Comparison of ENCODE assay signal across 8 cellular contexts in genomic region chr1:204507317-204508105, GRCh38. TPM values are rescaled to one million over a fixed set of nuclear protein-coding genes. Genes with fewer than 3 reads are reported as not detected.
DNase-seq lines count a peak whose midpoint lies in the region; ATAC-seq, FAIRE-seq and TF ChIP-seq lines count a peak whose summit lies in the region.

No MANE protein-coding gene starts in this region.

- H3K36me3 Mint-ChIP-seq in stimulated activated effector memory CD8-positive, alpha-beta T cell treated with anti-CD3 and anti-CD28 coated beads, Interleukin-12 subunit alpha, Interleukin-12 subunit beta, amount 100 ng/mL, for 72 hours, result peaks cover 36% of the 10 kb centered on the region

- FAIRE-seq in A549 (lab: Jason Lieb, UNC), result no peak
- no peak for FAIRE-seq in kidney (lab: Jason Lieb, UNC)

- H3K4me1 ChIP-seq in A549, result peaks cover 21% of the 10 kb centered on the region
- H3K4me1 ChIP-seq in mammary epithelial cell (ENCODE audit: insufficient read depth, low read length), result peaks cover 6% of the 10 kb centered on the region
- peaks cover 2 to 5% of the 10 kb centered on the region in 2 donors for H3K4me1 ChIP-seq in kidney (ENCODE audit: control insufficient read depth in 1 of 2, insufficient read depth in 1 of 2, low read depth in 1 of 2, low read length in 2 of 2)

- intact Hi-C loops in mammary epithelial cell (cut with micrococcal nuclease), result loop anchor here (1.0 to 5.0 kb wide), 6 partner anchors 9 to 645 kb away; partner anchors contain the start of genes MDM4 and SNRPE
- intact Hi-C loops in kidney (cut with DNase I), result no loop called here

- H3K4me3 Mint-ChIP-seq in stimulated activated effector memory CD8-positive, alpha-beta T cell treated with anti-CD3 and anti-CD28 coated beads, Interleukin-12 subunit alpha, Interleukin-12 subunit beta, amount 100 ng/mL, for 72 hours, result peak overlapping the region; percentile 71

- POLR2A ChIA-PET in A549 (lab: Yijun Ruan, JAX), result interaction anchor here (1.3 to 4.0 kb wide), 5 partner anchors 9 to 130 kb away, joined by 6 to 87 read pairs (median 13); partner anchors contain the start of genes MDM4 and PIK3C2B

- dilution Hi-C loops in mammary epithelial cell (cut with HindIII; ENCODE audit: low sequenced_read_pairs), result no loop called here

- peaks cover 3% of the 10 kb centered on the region for H3K9me3 Mint-ChIP-seq in stimulated activated effector memory CD8-positive, alpha-beta T cell treated with anti-CD3 and anti-CD28 coated beads, Interleukin-12 subunit alpha, Interleukin-12 subunit beta, amount 100 ng/mL, for 72 hours

- no peak for TF ChIP-seq POLR2A in A549 (IDR thresholded peaks at IDR 0.05; ENCODE audit: low read length)

- peak overlapping the region; percentile 96 for H3K4me2 ChIP-seq in A549
- peak overlapping the region; percentile 81 for H3K4me2 ChIP-seq in mammary epithelial cell (ENCODE audit: insufficient read depth, low read depth, low read length)

- H3K9ac ChIP-seq in mammary epithelial cell (ENCODE audit: insufficient read depth, low read length), result peak overlapping the region; percentile 68
- H3K9ac ChIP-seq in kidney (ENCODE audit: low read length in 2 of 2), result peak overlapping the region; percentile 70 to 85

- ATAC-seq in A549 (peak; percentile 62 to 65), HG02798 (IDR thresholded peaks at IDR 0.05; ENCODE audit: poor library complexity, unreplicated experiment) (no peak)
- peak; percentile 39 for ATAC-seq in stimulated activated effector memory CD8-positive, alpha-beta T cell treated with anti-CD3 and anti-CD28 coated beads, Interleukin-12 subunit alpha, Interleukin-12 subunit beta, amount 100 ng/mL, for 72 hours

- H3K4me3 ChIP-seq in A549 (peak overlapping the region; percentile 53), mammary epithelial cell (replicated peaks in 1 of 3; ENCODE audit: insufficient read depth in 1 of 3, low read depth in 2 of 3, low read length in 3 of 3) (peak overlapping the region; percentile 50 to 58 (median 56)), kidney (ENCODE audit: low read length in 2 of 2) (peak overlapping the region; percentile 68 to 93)

- H3K36me3 ChIP-seq in mammary epithelial cell (ENCODE audit: insufficient read depth, low read length), result no peaks in the 10 kb centered on the region
- H3K36me3 ChIP-seq in kidney (ENCODE audit: control insufficient read depth in 1 of 2, insufficient read depth in 2 of 2, low read length in 2 of 2), result no peaks in the 10 kb centered on the region

- H2AFZ ChIP-seq in mammary epithelial cell (ENCODE audit: low read depth, low read length), result peak overlapping the region; percentile 99

- CTCF ChIA-PET in A549 (lab: Yijun Ruan, JAX), result interaction anchor here (0.6 to 20.5 kb wide), 13 partner anchors 8 to 345 kb away, joined by 3 to 530 read pairs (median 12); partner anchors contain the start of gene MDM4
- CTCF ChIA-PET in mammary epithelial cell (lab: Charles Lee; ENCODE audit: low non-redundant PET), result no interaction called here

- no peaks in the 10 kb centered on the region for H4K20me1 ChIP-seq in mammary epithelial cell (ENCODE audit: insufficient read depth, low read length)

- peak overlapping the region; percentile 100 for H3K27ac Mint-ChIP-seq in stimulated activated effector memory CD8-positive, alpha-beta T cell treated with anti-CD3 and anti-CD28 coated beads, Interleukin-12 subunit alpha, Interleukin-12 subunit beta, amount 100 ng/mL, for 72 hours

- WGBS in A549 (ENCODE audit: missing lambda C conversion rate), result 1% methylated on average over 22 of the region's 22 CpGs
- 2% methylated on average over 21 of the region's 22 CpGs for WGBS in mammary epithelial cell (ENCODE audit: low coverage, missing lambda C conversion rate)

- in situ Hi-C loops in G401 (cut with HindIII; ENCODE audit: low sequenced_read_pairs), result no loop called here
- in situ Hi-C loops in mammary epithelial cell (cut with MboI; ENCODE audit: low sequenced_read_pairs in 2 of 2), result no loop called here

- H3K27ac ChIP-seq in A549 (peak overlapping the region; percentile 78 to 89), mammary epithelial cell (ENCODE audit: insufficient read depth, low read depth, low read length) (peak overlapping the region; percentile 63), kidney (ENCODE audit: low read depth in 2 of 2, low read length in 2 of 2) (peak overlapping the region; percentile 75 to 94)

- DNase-seq in A549 (ENCODE audit: low read depth in 1 of 2, low spot score in 1 of 2), result peak; percentile 44 to 89
- DNase-seq in G401 (ENCODE audit: low spot score), result peak; percentile 87
- DNase-seq in HT-29 (ENCODE audit: low spot score), result peak; percentile 78
- DNase-seq in OCI-M1 (lab: John Stamatoyannopoulos, UW), result peak; percentile 90
- DNase-seq in mammary epithelial cell, result peak; percentile 47
- DNase-seq in kidney, result no peak
- peak in 1 of 2 donors; percentile 66 for DNase-seq in stimulated activated effector memory CD8-positive, alpha-beta T cell treated with anti-CD3 and anti-CD28 coated beads, Interleukin-12 subunit alpha, Interleukin-12 subunit beta, amount 100 ng/mL, for 72 hours (ENCODE audit: low spot score in 2 of 2)

- no peaks in the 10 kb centered on the region for H3K79me2 ChIP-seq in mammary epithelial cell (ENCODE audit: insufficient read depth, low read length)

- TF ChIP-seq RAD21 in A549 (conservative IDR thresholded peaks at IDR 0.05 in 1 of 2, IDR thresholded peaks at IDR 0.05 in 1 of 2), result no peak

- H3K27me3 ChIP-seq in mammary epithelial cell (ENCODE audit: insufficient read depth, low read length), result no peaks in the 10 kb centered on the region

- H3K9me3 ChIP-seq in A549 (no peaks in the 10 kb centered on the region), mammary epithelial cell (replicated peaks; ENCODE audit: insufficient read depth, low read length) (no peaks in the 10 kb centered on the region), kidney (ENCODE audit: control insufficient read depth in 1 of 2, low read length in 2 of 2) (no peaks in the 10 kb centered on the region)

- BruUV-seq in mammary epithelial cell (replicated peaks; lab: Mats Ljungman, UMichigan), result no TSS peak

- TF ChIP-seq EP300 in A549 (IDR thresholded peaks at IDR 0.05), result no peak

- no peak for TF ChIP-seq CTCF in A549 (IDR thresholded peaks at IDR 0.05)
- TF ChIP-seq CTCF in mammary epithelial cell (conservative IDR thresholded peaks at IDR 0.05 in 1 of 2, IDR thresholded peaks at IDR 0.05 in 1 of 2; ENCODE audit: extremely low read depth in 1 of 2, insufficient read depth in 1 of 2, low read depth in 1 of 2, low read length in 2 of 2), result no peak
- TF ChIP-seq CTCF in kidney (IDR thresholded peaks at IDR 0.05; ENCODE audit: borderline replicate concordance, extremely low read depth, insufficient read depth), result no peak

- H3K4me1 Mint-ChIP-seq in stimulated activated effector memory CD8-positive, alpha-beta T cell treated with anti-CD3 and anti-CD28 coated beads, Interleukin-12 subunit alpha, Interleukin-12 subunit beta, amount 100 ng/mL, for 72 hours, result peaks cover 35% of the 10 kb centered on the region

TF ChIP-seq in A549, 52 proteins besides CTCF, POLR2A, EP300 and RAD21:
- no peak for TF ChIP-seq HOXA7 (CRISPR knock-in tag; IDR thresholded peaks at IDR 0.05)
- peak; percentile 32; the same call in 1 of the 3 replicates for TF ChIP-seq BCL3 (IDR thresholded peaks at IDR 0.05)

RNA-seq across cellular contexts. Expression of gene MDM4, which starts 8.7 kb away (rescaled TPM):
- polyA plus RNA-seq in A549 (2011; rRNA removed), result 38.9 and 48.9 TPM in 2 replicates
- 2.7 and 3.4 TPM in 2 replicates for polyA plus RNA-seq in A549 (2012; cell fraction: cytosol; rRNA removed)
- polyA plus RNA-seq in A549 (2012; cell fraction: nucleus; rRNA removed), result 11.4 and 22.1 TPM in 2 replicates
- polyA plus RNA-seq in A549 (2017; fragmentation: RNase III; extraction: RNeasy Plus Mini Kit Qiagen cat#74134 plus additional on column Dnase treatment), result 4.6 to 5.7 TPM (median 5.7 TPM) in 3 replicates
- polyA minus RNA-seq in A549 (2011; rRNA and poly(A)+ RNA removed), result 55.7 and 61.1 TPM in 2 replicates
- 6.1 and 7.7 TPM in 2 replicates for total RNA-seq in G401 (2014; rRNA removed; shearing (Covaris generic))
- 18.5 and 19.4 TPM in 2 replicates for total RNA-seq in HT-29 (2014; rRNA removed; shearing (Covaris generic))
- total RNA-seq in mammary epithelial cell, result 10 to 100 TPM; 21.7 to 37.1 TPM
- 5.1 TPM for polyA plus RNA-seq in mammary epithelial cell
- polyA minus RNA-seq in mammary epithelial cell, result 7.7 TPM
- total RNA-seq in kidney, result 87.9 TPM
- 6.3 TPM for polyA plus RNA-seq in kidney (ENCODE audit: insufficient read depth, low read depth, low replicate concordance)

RNA-seq across cellular contexts. Expression of gene PIK3C2B, which starts 12.9 kb away (rescaled TPM):
- polyA plus RNA-seq in A549 (2011; rRNA removed) (9.2 and 13.0 TPM in 2 replicates), A549 (2017; fragmentation: RNase III; extraction: RNeasy Plus Mini Kit Qiagen cat#74134 plus additional on column Dnase treatment) (9.0 to 9.7 TPM (median 9.4 TPM) in 3 replicates), mammary epithelial cell (6.0 TPM), kidney (ENCODE audit: insufficient read depth, low read depth, low replicate concordance) (2.5 TPM)
- polyA plus RNA-seq in A549 (2012; cell fraction: cytosol; rRNA removed), result 10.0 and 12.9 TPM in 2 replicates
- 23.4 and 28.2 TPM in 2 replicates for polyA plus RNA-seq in A549 (2012; cell fraction: nucleus; rRNA removed)
- polyA minus RNA-seq in A549 (2011; rRNA and poly(A)+ RNA removed), result 25.3 and 29.0 TPM in 2 replicates
- total RNA-seq in G401 (2014; rRNA removed; shearing (Covaris generic)), result 22.1 and 23.6 TPM in 2 replicates
- 55.3 and 55.4 TPM in 2 replicates for total RNA-seq in HT-29 (2014; rRNA removed; shearing (Covaris generic))
- total RNA-seq in mammary epithelial cell (10 to 100 TPM in 1 of 2 donors, 1 to 10 TPM in 1; 7.5 to 14.5 TPM), kidney (36.4 TPM)
- 9.3 TPM for polyA minus RNA-seq in mammary epithelial cell
